In the genomic region with DNA sequence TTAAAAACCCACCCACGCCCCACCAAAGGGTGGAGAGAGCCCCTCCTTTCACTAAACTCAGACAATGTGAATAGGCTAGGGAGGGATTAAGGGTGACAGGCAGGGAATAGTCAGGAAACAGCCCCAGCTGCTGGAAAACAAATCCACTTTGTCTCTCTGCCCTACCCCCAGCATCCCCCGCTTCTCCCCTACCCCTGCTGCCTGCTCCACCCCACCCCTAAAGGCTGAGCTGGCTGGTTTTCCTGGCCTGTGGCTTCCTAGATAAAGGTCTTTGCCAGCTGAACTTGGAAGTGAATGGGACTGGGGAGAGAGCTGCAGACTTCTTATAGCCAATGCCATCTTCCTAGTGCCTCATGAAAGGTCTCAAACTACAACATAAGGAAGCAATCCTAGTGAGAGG, we compare ENCODE assay signal across 9 cellular contexts. TPM values are rescaled to one million over a fixed set of nuclear protein-coding genes. Genes with fewer than 3 reads are reported as not detected.
DNase-seq lines count a peak whose midpoint lies in the region; ATAC-seq, FAIRE-seq and TF ChIP-seq lines count a peak whose summit lies in the region.
"Had no signal": no experiment of that assay in that cellular context is flagged by ENCODE, and none has a peak within 500 bp of the region (broad histone marks: within the 10 kb centered on the region; RNA-seq: fewer than 3 reads in every experiment).

No MANE protein-coding gene starts in this region.

- no peaks in the 10 kb centered on the region for H3K36me3 Mint-ChIP-seq in activated T-cell treated with anti-CD3 and anti-CD28 coated beads, Interleukin-2, amount 50 U/mL, for 4 hours (ENCODE audit: insufficient read depth)
- no peaks in the 10 kb centered on the region for H3K36me3 Mint-ChIP-seq in activated CD4-positive, alpha-beta T cell treated with anti-CD3 and anti-CD28 coated beads for 36 hours (ENCODE audit: low read depth)

- WGBS in lung, 2 donors = 63 to 75% methylated on average over 2 of the region's 2 CpGs

- FAIRE-seq in endothelial cell of umbilical vein (lab: Jason Lieb, UNC) = peak; percentile 89

- H4K20me1 ChIP-seq in endothelial cell of umbilical vein (replicated peaks; ENCODE audit: control insufficient read depth, extremely low read depth, insufficient read depth, low read length) = no peaks in the 10 kb centered on the region

- no peak overlapping the region for H3K9ac ChIP-seq in endothelial cell of umbilical vein (replicated peaks; ENCODE audit: extremely low read depth, insufficient read depth, low read length)
- H3K9ac ChIP-seq in subcutaneous abdominal adipose tissue (ENCODE audit: low read length in 5 of 5) = peak overlapping the region in 2 of 5 donors; percentile 62 to 70
- H3K9ac ChIP-seq: KMS-11 had no signal

- H3K27me3 ChIP-seq in MG63 (no peaks in the 10 kb centered on the region), endothelial cell of umbilical vein (ENCODE audit: control insufficient read depth in 2 of 2, insufficient read depth in 2 of 2, low read length in 2 of 2) (no peaks in the 10 kb centered on the region), lung (ENCODE audit: control insufficient read depth, insufficient read depth) (no peaks in the 10 kb centered on the region), subcutaneous abdominal adipose tissue (ENCODE audit: control insufficient read depth in 5 of 5, insufficient read depth in 4 of 5, low read length in 5 of 5) (no peaks in the 10 kb centered on the region)

- no peaks in the 10 kb centered on the region for H3K27me3 Mint-ChIP-seq in activated T-cell treated with anti-CD3 and anti-CD28 coated beads, Interleukin-2, amount 50 U/mL, for 4 hours (ENCODE audit: low read depth)
- no peaks in the 10 kb centered on the region for H3K27me3 Mint-ChIP-seq in activated CD4-positive, alpha-beta T cell treated with anti-CD3 and anti-CD28 coated beads for 36 hours

- H2AFZ ChIP-seq in endothelial cell of umbilical vein (ENCODE audit: low read depth, low read length) = no peak overlapping the region

- no peaks in the 10 kb centered on the region for H3K9me3 Mint-ChIP-seq in activated T-cell treated with anti-CD3 and anti-CD28 coated beads, Interleukin-2, amount 50 U/mL, for 4 hours
- H3K9me3 Mint-ChIP-seq in activated CD4-positive, alpha-beta T cell treated with anti-CD3 and anti-CD28 coated beads for 36 hours (ENCODE audit: low read depth) = no peaks in the 10 kb centered on the region

- TF ChIP-seq CTCF in endothelial cell of umbilical vein (IDR thresholded peaks at IDR 0.05; ENCODE audit: extremely low read depth in 1 of 2, insufficient read depth in 1 of 2, low read depth in 1 of 2, low read length in 2 of 2) (no peak), lung (IDR thresholded peaks at IDR 0.05; ENCODE audit: control extremely low read depth, extremely low read depth) (no peak)

- POLR2A ChIA-PET in endothelial cell of umbilical vein (lab: Charles Lee) = interaction anchor here (0.6 to 3.3 kb wide), 7 partner anchors 8 to 132 kb away, joined by 4 to 41 read pairs (median 14); a partner anchor contains a TSS
- POLR2A ChIA-PET in activated CD4-positive, alpha-beta T cell treated with anti-CD3 and anti-CD28 coated beads for 36 hours (lab: Charles Lee) = interaction anchor here (0.7 to 1.0 kb wide), 3 partner anchors 15 to 111 kb away, joined by 3 read pairs; a partner anchor contains a TSS

- CTCF ChIA-PET in endothelial cell of umbilical vein (lab: Charles Lee) = interaction anchor here (1.3 to 9.1 kb wide), 10 partner anchors 14 to 185 kb away, joined by 5 to 81 read pairs (median 32); a partner anchor contains a TSS
- CTCF ChIA-PET in activated CD4-positive, alpha-beta T cell treated with anti-CD3 and anti-CD28 coated beads for 36 hours (lab: Charles Lee) = interaction anchor here (0.7 to 9.9 kb wide), 8 partner anchors 9 to 186 kb away, joined by 3 to 228 read pairs (median 22); a partner anchor contains a TSS

- dilution Hi-C loops in endothelial cell of umbilical vein (cut with MboI; ENCODE audit: extremely low pct_ligation_motif_present, low sequenced_read_pairs) = no loop called here

- H3K9me3 ChIP-seq in MG63 (no peaks in the 10 kb centered on the region), endothelial cell of umbilical vein (replicated peaks; ENCODE audit: control insufficient read depth, insufficient read depth, low read length) (no peaks in the 10 kb centered on the region), lung (ENCODE audit: control insufficient read depth in 2 of 2, insufficient read depth in 1 of 2, low read length in 1 of 2) (no peaks in the 10 kb centered on the region), subcutaneous abdominal adipose tissue (ENCODE audit: control insufficient read depth in 5 of 5, low read length in 5 of 5) (no peaks in the 10 kb centered on the region)

- no TSS peak for BruUV-seq in endothelial cell of umbilical vein (replicated peaks; lab: Mats Ljungman, UMichigan)

- no peak overlapping the region for H3K4me3 Mint-ChIP-seq in activated T-cell treated with anti-CD3 and anti-CD28 coated beads, Interleukin-2, amount 50 U/mL, for 4 hours
- H3K4me3 Mint-ChIP-seq in activated CD4-positive, alpha-beta T cell treated with anti-CD3 and anti-CD28 coated beads for 36 hours = no peak overlapping the region

- TF ChIP-seq POLR2A in endothelial cell of umbilical vein (IDR thresholded peaks at IDR 0.05; ENCODE audit: low read depth, low read length) = no peak

- intact Hi-C loops in endothelial cell of umbilical vein (cut with micrococcal nuclease) = loop anchor here (5.0 kb wide), 2 partner anchors 49 to 186 kb away; a partner anchor contains a TSS
- intact Hi-C loops in activated CD4-positive, alpha-beta T cell treated with anti-CD3 and anti-CD28 coated beads for 36 hours (cut with DNase I, micrococcal nuclease) = loop anchor here in 1 of 2 experiments (5.0 kb wide), 1 partner anchor 441 kb away; a partner anchor contains a TSS

- peaks cover 11% of the 10 kb centered on the region for H3K4me1 Mint-ChIP-seq in activated T-cell treated with anti-CD3 and anti-CD28 coated beads, Interleukin-2, amount 50 U/mL, for 4 hours (ENCODE audit: low read depth)
- peaks cover 18% of the 10 kb centered on the region for H3K4me1 Mint-ChIP-seq in activated CD4-positive, alpha-beta T cell treated with anti-CD3 and anti-CD28 coated beads for 36 hours

- no peak for ATAC-seq in lung (ENCODE audit: insufficient read depth, low FRiP score)
- ATAC-seq in activated T-cell treated with anti-CD3 and anti-CD28 coated beads, Interleukin-2, amount 50 U/mL, for 4 hours = no peak
- ATAC-seq in activated CD4-positive, alpha-beta T cell treated with anti-CD3 and anti-CD28 coated beads for 36 hours = no peak

- peaks cover 58% of the 10 kb centered on the region for H3K36me3 ChIP-seq in MG63
- peaks cover 19 to 25% of the 10 kb centered on the region in 2 experiments for H3K36me3 ChIP-seq in endothelial cell of umbilical vein (ENCODE audit: control insufficient read depth in 2 of 2, extremely low read depth in 1 of 2, insufficient read depth in 2 of 2, low read length in 2 of 2)
- peaks cover 11 to 14% of the 10 kb centered on the region in 2 donors for H3K36me3 ChIP-seq in lung (ENCODE audit: control insufficient read depth in 2 of 2, insufficient read depth in 2 of 2, low read length in 2 of 2)
- peaks cover 0 to 29% (median 24%) of the 10 kb centered on the region in 5 donors for H3K36me3 ChIP-seq in subcutaneous abdominal adipose tissue (ENCODE audit: control insufficient read depth in 5 of 5, insufficient read depth in 5 of 5, low read length in 5 of 5)

- DNase-seq in MG63 (peak; percentile 77), endothelial cell of umbilical vein (ENCODE audit: low read depth, low spot score) (peak; percentile 84), lung (ENCODE audit: low spot score) (no peak), NCI-H1048 (lab: John Stamatoyannopoulos, UW) (no peak), MV-4-11 (lab: John Stamatoyannopoulos, UW) (no peak)
- no peak for DNase-seq in activated T-cell treated with anti-CD3 and anti-CD28 coated beads, Interleukin-2, amount 50 U/mL, for 4 hours
- DNase-seq in activated CD4-positive, alpha-beta T cell treated with anti-CD3 and anti-CD28 coated beads for 36 hours = no peak

- peaks cover 93% of the 10 kb centered on the region for H3K79me2 ChIP-seq in endothelial cell of umbilical vein (ENCODE audit: control insufficient read depth, insufficient read depth, low read length)

- peaks cover 60% of the 10 kb centered on the region for H3K4me1 ChIP-seq in endothelial cell of umbilical vein (ENCODE audit: control insufficient read depth, extremely low read depth, insufficient read depth, low read length)
- peaks cover 14% of the 10 kb centered on the region in 2 donors for H3K4me1 ChIP-seq in lung (ENCODE audit: control insufficient read depth in 2 of 2, insufficient read depth in 2 of 2, low read length in 2 of 2)
- peaks cover 20 to 94% (median 85%) of the 10 kb centered on the region in 5 donors for H3K4me1 ChIP-seq in subcutaneous abdominal adipose tissue (ENCODE audit: control insufficient read depth in 5 of 5, insufficient read depth in 5 of 5, low read length in 5 of 5)

- H3K4me2 ChIP-seq in endothelial cell of umbilical vein (ENCODE audit: insufficient read depth, low read length) = peak overlapping the region; percentile 67
- H3K4me2 ChIP-seq: KMS-11 had no signal

- no peak overlapping the region for H3K27ac Mint-ChIP-seq in activated CD4-positive, alpha-beta T cell treated with anti-CD3 and anti-CD28 coated beads for 36 hours

- H3K4me3 ChIP-seq in MG63 (no peak overlapping the region), endothelial cell of umbilical vein (replicated peaks in 1 of 3; ENCODE audit: insufficient read depth in 1 of 3, low read depth in 1 of 3, low read length in 3 of 3) (no peak overlapping the region), lung (no peak overlapping the region), subcutaneous abdominal adipose tissue (ENCODE audit: low read depth in 1 of 5, low read length in 5 of 5) (peak overlapping the region in 2 of 5 donors; percentile 33 to 48)

- no peaks in the 10 kb centered on the region for H3K9me1 ChIP-seq in endothelial cell of umbilical vein (replicated peaks; ENCODE audit: control insufficient read depth, extremely low read depth, insufficient read depth, low read length)

- peak overlapping the region; percentile 73 for H3K27ac ChIP-seq in endothelial cell of umbilical vein (ENCODE audit: insufficient read depth, low read depth, low read length)
- H3K27ac ChIP-seq in lung (ENCODE audit: low read depth in 1 of 2, low read length in 1 of 2) = peak overlapping the region; percentile 34 to 53
- H3K27ac ChIP-seq in subcutaneous abdominal adipose tissue (ENCODE audit: low read depth, low read length) = peak overlapping the region; percentile 93
- H3K27ac ChIP-seq: KMS-11 had no signal

RNA-seq across cellular contexts. Expression of a gene that starts 15.0 kb away (rescaled TPM):
- 799 and 958 TPM in 2 replicates for total RNA-seq in MG63 (2014; rRNA removed; shearing (Covaris generic); ENCODE audit: low replicate concordance)
- 663 and 684 TPM in 2 replicates for total RNA-seq in endothelial cell of umbilical vein
- 292 and 303 TPM in 2 replicates for polyA plus RNA-seq in endothelial cell of umbilical vein
- 292 and 325 TPM in 2 replicates for polyA plus RNA-seq in endothelial cell of umbilical vein (2011; cell fraction: cytosol; rRNA removed)
- 136 and 153 TPM in 2 replicates for polyA plus RNA-seq in endothelial cell of umbilical vein (2011; cell fraction: nucleus; rRNA removed)
- 489 and 555 TPM in 2 replicates for polyA plus RNA-seq in endothelial cell of umbilical vein (2012)
- 263 and 271 TPM in 2 replicates for polyA minus RNA-seq in endothelial cell of umbilical vein
- polyA minus RNA-seq in endothelial cell of umbilical vein (2011; cell fraction: cytosol; rRNA and poly(A)+ RNA removed) = 99.5 TPM
- polyA minus RNA-seq in endothelial cell of umbilical vein (2011; cell fraction: nucleus; rRNA and poly(A)+ RNA removed) = 60.6 and 86.5 TPM in 2 replicates
- total RNA-seq in lung = 100 to 1,000 TPM; 185 to 277 TPM
- 100 to 1,000 TPM; 110 to 134 TPM for polyA plus RNA-seq in lung
- 1 to 10 TPM in 1 of 3 donors, under 1 TPM in 2; 0.76 to 1.1 (median 0.92) TPM for total RNA-seq in activated T-cell treated with anti-CD3 and anti-CD28 coated beads, Interleukin-2, amount 50 U/mL, for 4 hours
- total RNA-seq in activated CD4-positive, alpha-beta T cell treated with anti-CD3 and anti-CD28 coated beads for 36 hours = 1 to 10 TPM; 4.2 to 4.4 TPM

RNA-seq across cellular contexts. Expression of a gene that starts 19.8 kb away (rescaled TPM):
- 59.9 and 66.2 TPM in 2 replicates for total RNA-seq in MG63 (2014; rRNA removed; shearing (Covaris generic); ENCODE audit: low replicate concordance)
- total RNA-seq in endothelial cell of umbilical vein (108 and 124 TPM in 2 replicates), lung (100 to 1,000 TPM; 267 to 297 TPM)
- polyA plus RNA-seq in endothelial cell of umbilical vein (48.2 and 59.1 TPM in 2 replicates), lung (100 to 1,000 TPM in 1 of 2 donors, 10 to 100 TPM in 1; 69.9 to 211 TPM)
- 53.0 and 53.1 TPM in 2 replicates for polyA plus RNA-seq in endothelial cell of umbilical vein (2011; cell fraction: cytosol; rRNA removed)
- 102 and 117 TPM in 2 replicates for polyA plus RNA-seq in endothelial cell of umbilical vein (2011; cell fraction: nucleus; rRNA removed)
- polyA plus RNA-seq in endothelial cell of umbilical vein (2012) = 74.6 and 78.3 TPM in 2 replicates
- polyA minus RNA-seq in endothelial cell of umbilical vein = 130 and 144 TPM in 2 replicates
- polyA minus RNA-seq in endothelial cell of umbilical vein (2011; cell fraction: cytosol; rRNA and poly(A)+ RNA removed) = 55.0 TPM
- polyA minus RNA-seq in endothelial cell of umbilical vein (2011; cell fraction: nucleus; rRNA and poly(A)+ RNA removed) = 64.6 and 75.9 TPM in 2 replicates
- 100 to 1,000 TPM; 172 to 175 (median 173) TPM for total RNA-seq in activated T-cell treated with anti-CD3 and anti-CD28 coated beads, Interleukin-2, amount 50 U/mL, for 4 hours
- total RNA-seq in activated CD4-positive, alpha-beta T cell treated with anti-CD3 and anti-CD28 coated beads for 36 hours = 100 to 1,000 TPM; 332 to 345 TPM

RNA-seq across cellular contexts. Expression of a gene that starts 50.6 kb away (rescaled TPM):
- total RNA-seq in MG63 (2014; rRNA removed; shearing (Covaris generic); ENCODE audit: low replicate concordance) = 15.9 and 28.0 TPM in 2 replicates
- total RNA-seq in endothelial cell of umbilical vein (36.4 and 37.3 TPM in 2 replicates), lung (100 to 1,000 TPM in 1 of 2 donors, 10 to 100 TPM in 1; 85.1 to 203 TPM)
- polyA plus RNA-seq in endothelial cell of umbilical vein (49.2 and 55.9 TPM in 2 replicates), lung (10 to 100 TPM; 44.4 to 63.9 TPM)
- 23.8 and 26.4 TPM in 2 replicates for polyA plus RNA-seq in endothelial cell of umbilical vein (2011; cell fraction: cytosol; rRNA removed)
- 112 and 129 TPM in 2 replicates for polyA plus RNA-seq in endothelial cell of umbilical vein (2011; cell fraction: nucleus; rRNA removed)
- 27.7 and 32.3 TPM in 2 replicates for polyA plus RNA-seq in endothelial cell of umbilical vein (2012)
- polyA minus RNA-seq in endothelial cell of umbilical vein = 106 and 151 TPM in 2 replicates
- polyA minus RNA-seq in endothelial cell of umbilical vein (2011; cell fraction: cytosol; rRNA and poly(A)+ RNA removed) = 19.3 TPM
- 70.8 and 102 TPM in 2 replicates for polyA minus RNA-seq in endothelial cell of umbilical vein (2011; cell fraction: nucleus; rRNA and poly(A)+ RNA removed)
- 10 to 100 TPM; 12.8 to 18.0 (median 14.4) TPM for total RNA-seq in activated T-cell treated with anti-CD3 and anti-CD28 coated beads, Interleukin-2, amount 50 U/mL, for 4 hours
- 10 to 100 TPM; 13.3 to 15.9 TPM for total RNA-seq in activated CD4-positive, alpha-beta T cell treated with anti-CD3 and anti-CD28 coated beads for 36 hours

Comparison
In these comparisons a context has a peak if more than half of its experiments do, and no peak if none do; other contexts are left out.
1. DNase-seq: peak in MG63 (single experiment) and endothelial cell of umbilical vein (single experiment); none in lung (single experiment), activated T-cell treated with anti-CD3 and anti-CD28 coated beads, Interleukin-2, amount 50 U/mL, for 4 hours (single experiment), NCI-H1048 (single experiment), MV-4-11 (single experiment) and activated CD4-positive, alpha-beta T cell treated with anti-CD3 and anti-CD28 coated beads for 36 hours (single experiment).
2. RNA of a gene that starts 15.0 kb away (total RNA-seq): 799 to 958 TPM in MG63, 663 to 684 TPM in endothelial cell of umbilical vein and 185 to 277 TPM in lung; 4.2 to 4.4 TPM in activated CD4-positive, alpha-beta T cell treated with anti-CD3 and anti-CD28 coated beads for 36 hours and 0.76 to 1.1 TPM in activated T-cell treated with anti-CD3 and anti-CD28 coated beads, Interleukin-2, amount 50 U/mL, for 4 hours; every median in the first group is over 10 times any median in the second.
3. Peak in every context shown above with its lines, with median percentiles within 50 percentile points of each other: H3K27ac ChIP-seq.